Comparison of ENCODE assay signal across 24 cellular contexts in genomic region chr14:81234268-81234667, GRCh38. TPM values are rescaled to one million over a fixed set of nuclear protein-coding genes. Genes with fewer than 3 reads are reported as not detected.
DNase-seq lines count a peak whose midpoint lies in the region; ATAC-seq, FAIRE-seq and TF ChIP-seq lines count a peak whose summit lies in the region.
"Had no signal": no experiment of that assay in that cellular context is flagged by ENCODE, and none has a peak within 500 bp of the region (broad histone marks: within the 10 kb centered on the region; RNA-seq: fewer than 3 reads in every experiment).

No MANE protein-coding gene starts in this region.

- H2AK5ac ChIP-seq in H9 (ENCODE audit: insufficient read length, low read length) (no peak overlapping the region), neuronal stem cell (ENCODE audit: low read depth, low read length) (no peak overlapping the region)

- TF ChIP-seq CTCF in H9 (conservative IDR thresholded peaks at IDR 0.05) = no peak
- TF ChIP-seq CTCF in K562 (IDR thresholded peaks at IDR 0.05 in 2 of 3, conservative IDR thresholded peaks at IDR 0.05 in 1 of 3; ENCODE audit: insufficient read depth in 2 of 3, low read depth in 1 of 3, low read length in 3 of 3) = no peak
- no peak for TF ChIP-seq CTCF in neural progenitor cell (IDR thresholded peaks at IDR 0.05)

- CTCF ChIA-PET in K562 (lab: Yijun Ruan, JAX; ENCODE audit: low intra/inter-chr PET ratio) = no interaction called here

- no peak overlapping the region for H3K27ac ChIP-seq in H9 (ENCODE audit: insufficient read length, low read depth, low read length)
- H3K27ac ChIP-seq in K562 (ENCODE audit: extremely low read depth, low read depth, low read length) = no peak overlapping the region
- H3K27ac ChIP-seq in neuronal stem cell (replicated peaks; ENCODE audit: low read length) = no peak overlapping the region
- H3K27ac ChIP-seq in neural progenitor cell = no peak overlapping the region
- H3K27ac ChIP-seq: esophagus squamous epithelium, left ventricle myocardium inferior, tibial nerve, VCaP had no signal

- no peak for TF ChIP-seq EP300 in K562 (IDR thresholded peaks at IDR 0.05; ENCODE audit: low read length)

- H3K27me3 ChIP-seq in H9 (ENCODE audit: insufficient read depth, low read length) (no peaks in the 10 kb centered on the region), K562 (ENCODE audit: control insufficient read depth in 2 of 2, insufficient read depth in 2 of 2, low read length in 2 of 2) (no peaks in the 10 kb centered on the region), neuronal stem cell (ENCODE audit: control insufficient read depth in 3 of 3, insufficient read depth in 3 of 3, low read depth in 1 of 3, low read length in 3 of 3) (peaks cover 0 to 5% (median 0%) of the 10 kb centered on the region in 3 experiments), neural progenitor cell (no peaks in the 10 kb centered on the region)
- H3K27me3 ChIP-seq: esophagus squamous epithelium, tibial nerve had no signal

- no peak overlapping the region for H2BK5ac ChIP-seq in H9 (ENCODE audit: insufficient read length, low read length)
- no peak overlapping the region for H2BK5ac ChIP-seq in neuronal stem cell (ENCODE audit: low read length)

- H3K4me3 Mint-ChIP-seq in H9 = no peak overlapping the region
- H3K4me3 Mint-ChIP-seq in neural progenitor cell = no peak overlapping the region
- H3K4me3 Mint-ChIP-seq: activated naive CD4-positive, alpha-beta T cell treated with anti-CD3 and anti-CD28 coated beads for 36 hours; activated T-cell treated with anti-CD3 and anti-CD28 coated beads, Interleukin-2, amount 50 U/mL, for 24 hours; B cell; effector memory CD8-positive, alpha-beta T cell; T-cell had no signal

- no peak overlapping the region for H2BK15ac ChIP-seq in H9 (ENCODE audit: low read depth, low read length)
- H2BK15ac ChIP-seq in neuronal stem cell (ENCODE audit: low read length) = no peak overlapping the region

- no peak overlapping the region for H3K4me3 ChIP-seq in K562
- H3K4me3 ChIP-seq in neuronal stem cell (ENCODE audit: low read length in 2 of 2) = no peak overlapping the region
- H3K4me3 ChIP-seq in neural progenitor cell = no peak overlapping the region
- H3K4me3 ChIP-seq: esophagus squamous epithelium, left ventricle myocardium inferior, tibial nerve had no signal

- FAIRE-seq in K562 (lab: Jason Lieb, UNC) = no peak
- FAIRE-seq: HTR-8/SVneo had no signal

- H2AFZ ChIP-seq in H9 (ENCODE audit: low read length) (peak overlapping the region; percentile 37), K562 (ENCODE audit: low read depth, low read length) (no peak overlapping the region), neuronal stem cell (ENCODE audit: low read length) (peak overlapping the region; percentile 30), neural progenitor cell (replicated peaks) (no peak overlapping the region)

- BruUV-seq in K562 (replicated peaks; lab: Mats Ljungman, UMichigan) = no TSS peak

- no peak overlapping the region for H3K56ac ChIP-seq in H9 (ENCODE audit: insufficient read length, low read depth, low read length)

- intact Hi-C loops in K562 (cut with micrococcal nuclease) = no loop called here

- H3K4me1 ChIP-seq in H9 (ENCODE audit: insufficient read depth, low read length) (peaks cover 4% of the 10 kb centered on the region; the same call in 1 of the 2 replicates), K562 (replicated peaks in 1 of 2; ENCODE audit: control insufficient read depth in 2 of 2, insufficient read depth in 2 of 2, low read length in 2 of 2) (no peaks in the 10 kb centered on the region), neuronal stem cell (ENCODE audit: control insufficient read depth in 2 of 2, insufficient read depth in 1 of 2, low read depth in 1 of 2, low read length in 2 of 2) (peaks cover 0 to 4% of the 10 kb centered on the region in 2 donors), neural progenitor cell (peaks cover 26% of the 10 kb centered on the region)
- H3K4me1 ChIP-seq: esophagus squamous epithelium, left ventricle myocardium inferior, tibial nerve had no signal

- H4K91ac ChIP-seq in H9 (ENCODE audit: insufficient read length, low read depth, low read length) (no peak overlapping the region), neuronal stem cell (ENCODE audit: low read depth, low read length, poor library complexity) (no peak overlapping the region)

- H3K27ac Mint-ChIP-seq in H9 = no peak overlapping the region
- no peak overlapping the region for H3K27ac Mint-ChIP-seq in neural progenitor cell
- H3K27ac Mint-ChIP-seq: activated naive CD4-positive, alpha-beta T cell treated with anti-CD3 and anti-CD28 coated beads for 36 hours; activated T-cell treated with anti-CD3 and anti-CD28 coated beads, Interleukin-2, amount 50 U/mL, for 24 hours; B cell; effector memory CD8-positive, alpha-beta T cell; T-cell had no signal

- no peak for TF ChIP-seq RAD21 in K562 (CRISPR knock-in tag; conservative IDR thresholded peaks at IDR 0.05 in 1 of 2, IDR thresholded peaks at IDR 0.05 in 1 of 2)

- H3K36me3 ChIP-seq in K562 (ENCODE audit: control insufficient read depth, insufficient read depth, low read length) = no peaks in the 10 kb centered on the region
- no peaks in the 10 kb centered on the region for H3K36me3 ChIP-seq in neuronal stem cell (replicated peaks in 1 of 2; ENCODE audit: control insufficient read depth in 2 of 2, insufficient read depth in 2 of 2, low read length in 2 of 2)
- no peaks in the 10 kb centered on the region for H3K36me3 ChIP-seq in neural progenitor cell
- H3K36me3 ChIP-seq: esophagus squamous epithelium, left ventricle myocardium inferior, tibial nerve had no signal

- H4K8ac ChIP-seq in H9 (replicated peaks; ENCODE audit: insufficient read length, low read depth, low read length) (no peak overlapping the region), neuronal stem cell (ENCODE audit: low read depth, low read length) (no peak overlapping the region)

- H3K14ac ChIP-seq in H9 (ENCODE audit: insufficient read depth, low read length) (no peak overlapping the region), neuronal stem cell (ENCODE audit: low read length) (no peak overlapping the region)

- H3K4me2 ChIP-seq in H9 (ENCODE audit: insufficient read depth, insufficient read length, low read length) (no peak overlapping the region), K562 (ENCODE audit: insufficient read depth, low read length) (no peak overlapping the region), neuronal stem cell (ENCODE audit: insufficient read depth, low read length, poor library complexity, severe bottlenecking) (no peak overlapping the region), neural progenitor cell (no peak overlapping the region)

- no peaks in the 10 kb centered on the region; the same call in 1 of the 2 replicates for H3K27me3 Mint-ChIP-seq in H9 (ENCODE audit: low read depth)
- peaks cover 3% of the 10 kb centered on the region for H3K27me3 Mint-ChIP-seq in neural progenitor cell (ENCODE audit: insufficient read depth, low read depth)
- H3K27me3 Mint-ChIP-seq: activated T-cell treated with anti-CD3 and anti-CD28 coated beads, Interleukin-2, amount 50 U/mL, for 24 hours; B cell; effector memory CD8-positive, alpha-beta T cell; T-cell had no signal

- H3F3A ChIP-seq in neural progenitor cell (ENCODE audit: low read depth) = no peaks in the 10 kb centered on the region

- H3K9me1 ChIP-seq in K562 (ENCODE audit: control insufficient read depth, insufficient read depth, low read length) = no peaks in the 10 kb centered on the region

- H2BK12ac ChIP-seq in H9 (ENCODE audit: insufficient read length, low read depth, low read length) (no peak overlapping the region), neuronal stem cell (ENCODE audit: low read length) (no peak overlapping the region)

- H3T11ph ChIP-seq in H9 (ENCODE audit: low read length) = no peak overlapping the region

- H3K18ac ChIP-seq in H9 (ENCODE audit: insufficient read length, low read depth, low read length) (no peak overlapping the region), neuronal stem cell (ENCODE audit: low read length) (no peak overlapping the region)

- H4K20me1 ChIP-seq in H9 (ENCODE audit: control insufficient read depth, insufficient read depth, insufficient read length) = no peaks in the 10 kb centered on the region
- no peaks in the 10 kb centered on the region for H4K20me1 ChIP-seq in K562 (replicated peaks; ENCODE audit: control insufficient read depth, insufficient read depth, low read length)
- H4K20me1 ChIP-seq in neural progenitor cell (ENCODE audit: low read depth) = no peaks in the 10 kb centered on the region

- no peak overlapping the region for H2BK20ac ChIP-seq in H9 (ENCODE audit: low read depth, low read length, poor library complexity, severe bottlenecking)

- H3K23me2 ChIP-seq in H9 (ENCODE audit: insufficient read length, low read depth, low read length, poor library complexity, severe bottlenecking) = no peaks in the 10 kb centered on the region

- no peaks in the 10 kb centered on the region for H3K9me3 ChIP-seq in H9 (ENCODE audit: control insufficient read depth, low read depth, low read length)
- H3K9me3 ChIP-seq in K562 (replicated peaks; ENCODE audit: control insufficient read depth, insufficient read depth, low read depth, low read length) = no peaks in the 10 kb centered on the region
- peaks cover 2 to 8% of the 10 kb centered on the region in 2 donors for H3K9me3 ChIP-seq in neuronal stem cell (replicated peaks in 1 of 2; ENCODE audit: control insufficient read depth in 2 of 2, insufficient read depth in 1 of 2, low read depth in 1 of 2, low read length in 2 of 2)
- H3K9me3 ChIP-seq in neural progenitor cell (ENCODE audit: low read depth) = no peaks in the 10 kb centered on the region
- H3K9me3 ChIP-seq: esophagus squamous epithelium, tibial nerve had no signal

- no peak for TF ChIP-seq POLR2A in K562 (conservative IDR thresholded peaks at IDR 0.05)

- DNase-seq in H9 (no peak), NCI-H1105 (lab: John Stamatoyannopoulos, UW) (peak; percentile 15), K562 (ENCODE audit: extremely low read depth in 1 of 4, low spot score in 3 of 4) (no peak), neuronal stem cell (ENCODE audit: low spot score) (no peak), NCI-H2107 treated with DMSO at 0.1 percent for 48 hours (lab: John Stamatoyannopoulos, UW; ENCODE audit: unreplicated experiment) (no peak), neural progenitor cell (ENCODE audit: low spot score) (no peak)
- DNase-seq in activated CD8-positive, alpha-beta memory T cell treated with anti-CD3 and anti-CD28 coated beads, Interleukin-2, amount 50 U/mL, for 4 hours = no peak
- DNase-seq: activated naive CD4-positive, alpha-beta T cell treated with anti-CD3 and anti-CD28 coated beads for 36 hours; activated T-cell treated with anti-CD3 and anti-CD28 coated beads, Interleukin-2, amount 50 U/mL, for 24 hours; anterior cingulate cortex; effector memory CD8-positive, alpha-beta T cell; esophagus squamous epithelium; left ventricle myocardium inferior; NCI-H146; NCI-H510A; nucleus accumbens; Right ventricle myocardium superior; stimulated activated naive CD4-positive, alpha-beta T cell treated with Interleukin-2 at 50 U/mL for 16 hours; T-cell had no signal

- no peak overlapping the region for H4K5ac ChIP-seq in H9 (ENCODE audit: insufficient read length, low read depth, low read length)

- in situ Hi-C loops in K562 (cut with MboI) = no loop called here

- H3K79me1 ChIP-seq in H9 (ENCODE audit: insufficient read depth, low read depth, low read length, poor library complexity, severe bottlenecking) (no peaks in the 10 kb centered on the region), neuronal stem cell (ENCODE audit: low read depth, low read length) (no peaks in the 10 kb centered on the region)

- H3K79me2 ChIP-seq in H9 (ENCODE audit: insufficient read depth, low read length) (no peaks in the 10 kb centered on the region), K562 (ENCODE audit: control insufficient read depth, insufficient read depth, low read length) (no peaks in the 10 kb centered on the region), neural progenitor cell (ENCODE audit: low read depth) (no peaks in the 10 kb centered on the region)

- peaks cover 0 to 5% (median 2%) of the 10 kb centered on the region in 3 experiments; a peak in 3 of 7 replicates for H3K36me3 Mint-ChIP-seq in H9 (ENCODE audit: insufficient read depth in 1 of 3, low read depth in 3 of 3)
- no peaks in the 10 kb centered on the region for H3K36me3 Mint-ChIP-seq in neural progenitor cell
- H3K36me3 Mint-ChIP-seq: T-cell had no signal

- peaks cover 7 to 17% of the 10 kb centered on the region in 2 experiments; a peak in 4 of 5 replicates for H3K9me3 Mint-ChIP-seq in H9
- peaks cover 6% of the 10 kb centered on the region for H3K9me3 Mint-ChIP-seq in neural progenitor cell
- H3K9me3 Mint-ChIP-seq: activated T-cell treated with anti-CD3 and anti-CD28 coated beads, Interleukin-2, amount 50 U/mL, for 24 hours; effector memory CD8-positive, alpha-beta T cell; T-cell had no signal

- H3K9ac ChIP-seq in H9 (ENCODE audit: extremely low read depth, insufficient read length, low read length) (no peak overlapping the region), K562 (ENCODE audit: insufficient read depth in 1 of 2, low read depth in 2 of 2, low read length in 2 of 2) (no peak overlapping the region), neuronal stem cell (ENCODE audit: low read depth, low read length, poor library complexity) (no peak overlapping the region), neural progenitor cell (no peak overlapping the region)

- POLR2A ChIA-PET in K562 (lab: Yijun Ruan, JAX) = interaction anchor here (0.5 kb wide), 1 partner anchor 15 kb away, joined by 3 read pairs; no protein-coding TSS in a partner anchor

- no peak for ATAC-seq in K562
- ATAC-seq: effector memory CD8-positive, alpha-beta T cell; sciatic nerve; T-cell had no signal

- no peak overlapping the region for H2BK120ac ChIP-seq in H9 (ENCODE audit: low read depth, low read length, poor library complexity, severe bottlenecking)
- no peak overlapping the region for H2BK120ac ChIP-seq in neuronal stem cell (ENCODE audit: low read depth, low read length)

- peaks cover 12 to 16% of the 10 kb centered on the region in 2 experiments for H3K4me1 Mint-ChIP-seq in H9
- H3K4me1 Mint-ChIP-seq in neural progenitor cell = peaks cover 11% of the 10 kb centered on the region
- H3K4me1 Mint-ChIP-seq: B cell had no signal

- no peak overlapping the region for H3K23ac ChIP-seq in H9 (ENCODE audit: insufficient read length, low read depth, low read length)
- no peak overlapping the region for H3K23ac ChIP-seq in neuronal stem cell (ENCODE audit: low read depth, low read length, poor library complexity)

- no peak overlapping the region for H3K4ac ChIP-seq in H9 (ENCODE audit: low read depth, low read length)
- H3K4ac ChIP-seq in neuronal stem cell (ENCODE audit: low read length) = no peak overlapping the region

RNA-seq across cellular contexts. Expression of gene GTF2A1, which starts 13.5 kb away (rescaled TPM):
- total RNA-seq in H9 (2021) (40.1 and 43.0 TPM in 2 replicates), K562 (2014; rRNA removed) (14.4 and 14.7 TPM in 2 replicates), K562 (2014; rRNA removed; fragmentation: Illumina TruSeq; extraction: Trizol) (18.5 and 21.2 TPM in 2 replicates), K562 (2015; rRNA removed; fragmentation: Illumina TruSeq; extraction: Trizol) (16.4 and 18.0 TPM in 2 replicates), K562 (2021) (20.9 and 22.8 TPM in 2 replicates), neural progenitor cell (ENCODE audit: low replicate concordance) (40.5 and 63.1 TPM in 2 replicates)
- total RNA-seq in K562 (2011; cell fraction: chromatin; rRNA removed; ENCODE audit: low replicate concordance) = 13.8 and 20.8 TPM in 2 replicates
- 3.3 and 5.3 TPM in 2 replicates for total RNA-seq in K562 (2011; cell fraction: nucleolus; rRNA removed)
- total RNA-seq in K562 (2011; cell fraction: nucleoplasm; rRNA removed) = 8.1 and 12.6 TPM in 2 replicates
- polyA plus RNA-seq in K562 (2011; rRNA removed) (21.9 and 23.6 TPM in 2 replicates), K562 (2014; fragmentation: Illumina TruSeq; extraction: Trizol) (13.0 and 14.6 TPM in 2 replicates), K562 (2014; fragmentation: Nextera tagmentation; extraction: Ambion mirVana) (1 to 10 TPM; 3.4 to 5.2 TPM), K562 (2014; rRNA removed) (12.9 and 15.5 TPM in 2 replicates)
- polyA plus RNA-seq in K562 (2011; cell fraction: cytosol; rRNA removed) = 15.7 and 21.9 TPM in 2 replicates
- 12.3 and 14.5 TPM in 2 replicates for polyA plus RNA-seq in K562 (2011; cell fraction: nucleus; rRNA removed)
- 8.3 and 10.1 TPM in 2 replicates for polyA plus RNA-seq in K562 (2012)
- polyA minus RNA-seq in K562 (2011; rRNA and poly(A)+ RNA removed) = 44.1 and 54.7 TPM in 2 replicates
- 18.2 and 35.0 TPM in 2 replicates for polyA minus RNA-seq in K562 (2011; cell fraction: cytosol; rRNA and poly(A)+ RNA removed)
- 4.4 and 8.8 TPM in 2 replicates for polyA minus RNA-seq in K562 (2011; cell fraction: nucleus; rRNA and poly(A)+ RNA removed)
- 24.5 TPM for polyA plus RNA-seq in neuronal stem cell (2013, experiment 1 of 2)
- 25.1 TPM for polyA plus RNA-seq in neuronal stem cell (2013, experiment 2 of 2)

Comparison
In these comparisons a context has a peak if more than half of its experiments do, and no peak if none do; other contexts are left out.
1. H2AFZ ChIP-seq: peak in H9 (single experiment) and neuronal stem cell (single experiment); none in K562 (single experiment) and neural progenitor cell (single experiment).